Comparison of ENCODE assay signal across 15 cellular contexts in the genomic region with DNA sequence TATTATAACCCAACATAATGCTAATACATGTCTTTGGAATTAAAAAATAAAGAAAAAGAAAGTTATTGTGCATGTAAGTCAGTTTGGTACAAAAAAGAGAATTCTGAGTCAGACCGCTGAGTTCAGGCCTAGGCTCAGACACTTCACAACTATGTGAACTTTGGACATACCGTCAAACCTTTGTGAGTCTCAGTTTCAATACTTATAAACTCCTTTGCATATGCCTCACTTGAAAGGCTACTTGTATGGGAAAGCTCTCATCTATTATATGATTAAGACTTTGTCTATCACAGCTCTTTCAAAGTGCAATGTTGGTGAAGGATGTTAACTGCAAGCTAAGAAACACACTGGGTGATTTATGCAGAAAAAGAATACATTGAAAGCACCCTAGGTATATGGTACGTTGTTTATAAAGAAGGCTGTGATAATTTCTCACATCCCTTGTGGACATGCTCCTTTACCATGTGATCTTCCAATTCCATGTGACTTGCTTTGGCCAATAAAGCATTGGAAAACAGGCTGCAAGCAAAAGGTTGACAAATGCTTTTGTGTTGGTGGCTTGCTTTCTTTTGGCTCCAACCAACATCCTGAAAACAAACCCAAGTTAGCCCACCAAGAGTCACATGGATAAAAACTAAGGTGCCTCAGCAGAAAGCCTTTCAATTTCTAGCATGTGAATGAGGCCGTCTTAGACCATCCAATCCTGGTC. TPM values are rescaled to one million over a fixed set of nuclear protein-coding genes. Genes with fewer than 3 reads are reported as not detected.
DNase-seq lines count a peak whose midpoint lies in the region; ATAC-seq and TF ChIP-seq lines count a peak whose summit lies in the region.
"Had no signal": no experiment of that assay in that cellular context is flagged by ENCODE, and none has a peak within 500 bp of the region (broad histone marks: within the 10 kb centered on the region; RNA-seq: fewer than 3 reads in every experiment).

No MANE protein-coding gene starts in this region.

- DNase-seq in GM12864 (ENCODE audit: low read depth) = peak; percentile 62
- DNase-seq in GM19238 (ENCODE audit: insufficient read length, low spot score) = peak; percentile 12
- DNase-seq in ascending aorta (ENCODE audit: low spot score in 2 of 2) = no peak
- no peak for DNase-seq in NCI-H748 (lab: John Stamatoyannopoulos, UW; ENCODE audit: unreplicated experiment)
- DNase-seq in CD1c-positive myeloid dendritic cell (ENCODE audit: extremely low spot score) = no peak
- DNase-seq: activated CD8-positive, alpha-beta memory T cell treated with anti-CD3 and anti-CD28 coated beads for 24 hours; adrenal gland; dermis blood vessel endothelial cell; foreskin keratinocyte; H7; NCI-H1436 treated with DMSO at 0.1 percent for 48 hours; stimulated activated naive CD4-positive, alpha-beta T cell treated with Interleukin-2 at 50 U/mL for 16 hours had no signal

- TF ChIP-seq CTCF in GM12864 (IDR thresholded peaks at IDR 0.05; ENCODE audit: low read depth, low read length, missing control alignments) (no peak), ascending aorta (IDR thresholded peaks at IDR 0.05) (no peak)

- H3K27me3 ChIP-seq in ascending aorta = no peaks in the 10 kb centered on the region
- H3K27me3 ChIP-seq: adrenal gland, foreskin keratinocyte had no signal

- intact Hi-C loops in ascending aorta (cut with DNase I) = no loop called here

- H3K4me1 ChIP-seq in ascending aorta = no peaks in the 10 kb centered on the region
- H3K4me1 ChIP-seq: adrenal gland, foreskin keratinocyte had no signal

- no peak overlapping the region for H3K27ac ChIP-seq in ascending aorta
- H3K27ac ChIP-seq: adrenal gland, foreskin keratinocyte had no signal

- ATAC-seq in HG02571 (IDR thresholded peaks at IDR 0.05; ENCODE audit: unreplicated experiment) = peak; percentile 81
- ATAC-seq in HG03442 (IDR thresholded peaks at IDR 0.05; ENCODE audit: unreplicated experiment) = peak; percentile 94
- no peak for ATAC-seq in GM18519 (IDR thresholded peaks at IDR 0.05; ENCODE audit: low FRiP score, unreplicated experiment)
- ATAC-seq: foreskin keratinocyte had no signal

- H3K36me3 ChIP-seq in ascending aorta = peaks cover 10 to 18% of the 10 kb centered on the region in 2 donors
- H3K36me3 ChIP-seq: adrenal gland had no signal

- H3K9me3 ChIP-seq in ascending aorta = no peaks in the 10 kb centered on the region
- H3K9me3 ChIP-seq: adrenal gland had no signal

- H3K4me3 ChIP-seq in GM12864 (ENCODE audit: low read depth, low read length) (no peak overlapping the region), ascending aorta (no peak overlapping the region)
- H3K4me3 ChIP-seq: adrenal gland had no signal

RNA-seq across cellular contexts. Expression of gene INTS7, which starts 49.6 kb away (rescaled TPM):
- 10.5 TPM for total RNA-seq in ascending aorta

RNA-seq across cellular contexts. Expression of gene DTL, which starts 49.8 kb away (rescaled TPM):
- not detected for total RNA-seq in ascending aorta

Comparison
In these comparisons a context has a peak if more than half of its experiments do, and no peak if none do; other contexts are left out.
1. DNase-seq: peak in GM12864 (single experiment) and GM19238 (single experiment); none in ascending aorta (0 of 2), NCI-H748 (single experiment) and CD1c-positive myeloid dendritic cell (single experiment).